In genomic region chr14:104689620-104690265, GRCh38 we compare ENCODE assay signal across 8 cellular contexts. TPM values are rescaled to one million over a fixed set of nuclear protein-coding genes. Genes with fewer than 3 reads are reported as not detected.
DNase-seq lines count a peak whose midpoint lies in the region; ATAC-seq and TF ChIP-seq lines count a peak whose summit lies in the region.

No MANE protein-coding gene starts in this region.

- 0% methylated on average over 30 of the region's 69 CpGs; no CpG with 5 or more reads in 1 of the 2 experiments for WGBS in IMR-90 (ENCODE audit: extremely low coverage in 2 of 2, insufficient read length in 1 of 2), 2 experiments
- WGBS in body of pancreas, 2 donors, result 1 to 20% methylated on average over 1 to 58 of the region's 69 CpGs
- 0% methylated on average over 23 of the region's 69 CpGs for WGBS in right lobe of liver (ENCODE audit: insufficient coverage, low coverage, low lambda C conversion rate, missing lambda C conversion rate)
- 1% methylated on average over 32 of the region's 69 CpGs; no CpG with 5 or more reads in 1 of the 2 donors for WGBS in transverse colon (ENCODE audit: low coverage in 1 of 2), 2 donors

- peaks cover 5% of the 10 kb centered on the region; the same call in 1 of the 2 replicates for H3K9me1 ChIP-seq in IMR-90 (ENCODE audit: insufficient read depth, low read length)

- H3K9me3 ChIP-seq in CD8-positive, alpha-beta T cell (ENCODE audit: low read length), result no peaks in the 10 kb centered on the region
- H3K9me3 ChIP-seq in IMR-90 (ENCODE audit: control insufficient read depth, insufficient read depth, low read length), result no peaks in the 10 kb centered on the region
- no peaks in the 10 kb centered on the region for H3K9me3 ChIP-seq in body of pancreas
- H3K9me3 ChIP-seq in right lobe of liver, result no peaks in the 10 kb centered on the region
- H3K9me3 ChIP-seq in transverse colon, result no peaks in the 10 kb centered on the region

- DNase-seq in CD8-positive, alpha-beta T cell, result no peak
- DNase-seq in IMR-90, result no peak
- no peak for DNase-seq in body of pancreas
- no peak for DNase-seq in right lobe of liver
- DNase-seq in transverse colon, result peak; percentile 34
- no peak for DNase-seq in stimulated activated naive CD4-positive, alpha-beta T cell (lab: John Stamatoyannopoulos, UW)
- no peak for DNase-seq in midbrain (lab: John Stamatoyannopoulos, UW)
- DNase-seq in G401 (ENCODE audit: low spot score), result no peak

- peaks cover 52% of the 10 kb centered on the region for H3K4me1 Mint-ChIP-seq in CD8-positive, alpha-beta T cell (ENCODE audit: low read depth)

- H3K18ac ChIP-seq in IMR-90 (ENCODE audit: low read depth, low read length), result peak overlapping the region; percentile 67; the same call in 1 of the 2 replicates

- H3K9me3 Mint-ChIP-seq in CD8-positive, alpha-beta T cell, result no peaks in the 10 kb centered on the region

- H4K5ac ChIP-seq in IMR-90 (ENCODE audit: low read depth, low read length), result peak overlapping the region; percentile 88; the same call in 1 of the 2 replicates

- peak overlapping the region; percentile 82 for H2AK5ac ChIP-seq in IMR-90 (ENCODE audit: low read depth, low read length)

- H3K4me2 ChIP-seq in IMR-90 (ENCODE audit: low read depth, low read length), result peak overlapping the region; percentile 87

- H3K23ac ChIP-seq in IMR-90 (ENCODE audit: low read depth, low read length), result peak overlapping the region; percentile 80; the same call in 1 of the 2 replicates

- in situ Hi-C loops in IMR-90 (cut with MboI; ENCODE audit: low sequenced_read_pairs) (no loop called here), transverse colon (cut with MboI; ENCODE audit: low pct_ligation_motif_present in 1 of 4, low pct_unique_long_range_greater_than_20kb in 1 of 4, low sequenced_read_pairs in 3 of 4) (no loop called here), G401 (cut with HindIII; ENCODE audit: low sequenced_read_pairs) (no loop called here)

- H3K27ac ChIP-seq in CD8-positive, alpha-beta T cell (ENCODE audit: low read depth, low read length), result peak overlapping the region; percentile 44
- H3K27ac ChIP-seq in IMR-90 (ENCODE audit: insufficient read depth, low read length) (peak overlapping the region; percentile 88), body of pancreas (peak overlapping the region; percentile 84 to 92 (median 90)), right lobe of liver (peak overlapping the region; percentile 56 to 89 (median 65)), transverse colon (peak overlapping the region; percentile 94 to 95 (median 94))

- no peak for TF ChIP-seq CTCF in CD8-positive, alpha-beta T cell (IDR thresholded peaks at IDR 0.05)
- no peak for TF ChIP-seq CTCF in IMR-90 (conservative IDR thresholded peaks at IDR 0.05; ENCODE audit: low read depth, low read length)
- no peak for TF ChIP-seq CTCF in body of pancreas (IDR thresholded peaks at IDR 0.05)
- peak in 1 of 4 donors; percentile 1 for TF ChIP-seq CTCF in right lobe of liver (IDR thresholded peaks at IDR 0.05)
- no peak for TF ChIP-seq CTCF in transverse colon (IDR thresholded peaks at IDR 0.05)

- no peak overlapping the region for H2BK15ac ChIP-seq in IMR-90 (ENCODE audit: low read depth, low read length)

- TF ChIP-seq POLR2A in IMR-90 (IDR thresholded peaks at IDR 0.05; ENCODE audit: low read depth, low read length) (peak; percentile 64; the same call in 1 of the 2 replicates), body of pancreas (IDR thresholded peaks at IDR 0.05) (peak in 2 of 3 donors; percentile 22 to 36), right lobe of liver (IDR thresholded peaks at IDR 0.05) (peak; percentile 72), transverse colon (IDR thresholded peaks at IDR 0.05) (peak; percentile 46)

- peak overlapping the region; percentile 88 for H3K14ac ChIP-seq in IMR-90 (replicated peaks; ENCODE audit: low read depth, low read length)

- intact Hi-C loops in CD8-positive, alpha-beta T cell (cut with DNase I, micrococcal nuclease), result no loop called here
- intact Hi-C loops in IMR-90 (cut with micrococcal nuclease) (loop anchor here (1.0 to 5.0 kb wide), 2 partner anchors 24 to 37 kb away; no protein-coding TSS in a partner anchor), body of pancreas (cut with DNase I) (no loop called here), right lobe of liver (cut with DNase I) (no loop called here), transverse colon (cut with DNase I; ENCODE audit: low total_unique reads) (no loop called here)

- H3K36me3 ChIP-seq in CD8-positive, alpha-beta T cell (ENCODE audit: insufficient read depth, low read length), result no peaks in the 10 kb centered on the region
- H3K36me3 ChIP-seq in IMR-90 (ENCODE audit: control insufficient read depth, insufficient read depth, low read length), result peaks cover 16% of the 10 kb centered on the region
- H3K36me3 ChIP-seq in body of pancreas (replicated peaks in 1 of 2; ENCODE audit: insufficient read depth in 1 of 2, low read depth in 2 of 2), result no peaks in the 10 kb centered on the region
- no peaks in the 10 kb centered on the region for H3K36me3 ChIP-seq in right lobe of liver
- no peaks in the 10 kb centered on the region for H3K36me3 ChIP-seq in transverse colon

- H3K4me3 Mint-ChIP-seq in CD8-positive, alpha-beta T cell, result peak overlapping the region; percentile 80

- H3K79me1 ChIP-seq in IMR-90 (ENCODE audit: low read depth in 1 of 2, low read length in 2 of 2), result peaks cover 0 to 33% of the 10 kb centered on the region in 2 experiments

- peaks cover 77% of the 10 kb centered on the region for H3K4me1 ChIP-seq in CD8-positive, alpha-beta T cell (ENCODE audit: insufficient read depth, low read length)
- peaks cover 38% of the 10 kb centered on the region for H3K4me1 ChIP-seq in IMR-90 (ENCODE audit: control insufficient read depth, insufficient read depth, low read length)
- peaks cover 43% of the 10 kb centered on the region for H3K4me1 ChIP-seq in body of pancreas
- H3K4me1 ChIP-seq in right lobe of liver, result peaks cover 0 to 60% (median 32%) of the 10 kb centered on the region in 4 donors
- peaks cover 31 to 72% (median 62%) of the 10 kb centered on the region in 4 donors for H3K4me1 ChIP-seq in transverse colon

- H3K4me3 ChIP-seq in CD8-positive, alpha-beta T cell (ENCODE audit: low read depth, low read length), result peak overlapping the region; percentile 78
- H3K4me3 ChIP-seq in IMR-90 (ENCODE audit: insufficient read depth, low read depth, low read length) (peak overlapping the region; percentile 100), body of pancreas (peak overlapping the region; percentile 50 to 70), right lobe of liver (peak overlapping the region; percentile 77 to 96 (median 94)), transverse colon (peak overlapping the region; percentile 85 to 92 (median 89))

- H3K27ac Mint-ChIP-seq in CD8-positive, alpha-beta T cell, result no peak overlapping the region

- no peak for TF ChIP-seq RAD21 in IMR-90 (IDR thresholded peaks at IDR 0.05; ENCODE audit: low read length)

- no peaks in the 10 kb centered on the region for H3K27me3 ChIP-seq in CD8-positive, alpha-beta T cell (ENCODE audit: insufficient read depth, low read length)
- H3K27me3 ChIP-seq in IMR-90 (ENCODE audit: control insufficient read depth, insufficient read depth, low read length) (no peaks in the 10 kb centered on the region), body of pancreas (no peaks in the 10 kb centered on the region), right lobe of liver (no peaks in the 10 kb centered on the region), transverse colon (no peaks in the 10 kb centered on the region)

- BruUV-seq in IMR-90 (replicated peaks; lab: Mats Ljungman, UMichigan), result no TSS peak

- no peaks in the 10 kb centered on the region for H3K36me3 Mint-ChIP-seq in CD8-positive, alpha-beta T cell

- peak overlapping the region; percentile 96 for H4K91ac ChIP-seq in IMR-90 (ENCODE audit: insufficient read depth, low read depth, low read length)

- H4K20me1 ChIP-seq in IMR-90 (ENCODE audit: insufficient read depth, low read length), result peaks cover 47% of the 10 kb centered on the region

- peak overlapping the region; percentile 71 for H2BK5ac ChIP-seq in IMR-90 (ENCODE audit: low read depth, low read length, poor library complexity, severe bottlenecking)

- H2BK120ac ChIP-seq in IMR-90 (ENCODE audit: low read depth, low read length), result peak overlapping the region; percentile 2; the same call in 1 of the 2 replicates

- CTCF ChIA-PET in CD8-positive, alpha-beta T cell (lab: Charles Lee), result interaction anchor here (0.5 to 2.7 kb wide), 3 partner anchors 17 to 923 kb away, joined by 3 to 8 read pairs (median 3); no protein-coding TSS in a partner anchor
- CTCF ChIA-PET in IMR-90 (lab: Yijun Ruan, JAX), result no interaction called here

- H3K27me3 Mint-ChIP-seq in CD8-positive, alpha-beta T cell (ENCODE audit: low read depth), result no peaks in the 10 kb centered on the region

- POLR2A ChIA-PET in CD8-positive, alpha-beta T cell (lab: Charles Lee), result interaction anchor here (2.0 kb wide), 1 partner anchor 12 kb away, joined by 7 read pairs; no protein-coding TSS in a partner anchor
- POLR2A ChIA-PET in IMR-90 (lab: Charles Lee; ENCODE audit: unreplicated experiment), result no interaction called here

- peak overlapping the region; percentile 83 to 90; a peak in 2 of 4 replicates for H4K8ac ChIP-seq in IMR-90 (ENCODE audit: low read depth in 2 of 2, low read length in 2 of 2)

- dilution Hi-C loops in IMR-90 (cut with HindIII; ENCODE audit: low sequenced_read_pairs, unreplicated experiment), result no loop called here

- H3K56ac ChIP-seq in IMR-90 (ENCODE audit: extremely low read depth, insufficient read depth, low read length), result peak overlapping the region; percentile 61

- H3K9ac ChIP-seq in IMR-90 (ENCODE audit: low read depth, low read length), result peak overlapping the region; percentile 98

- peak; percentile 21 for ATAC-seq in CD8-positive, alpha-beta T cell
- ATAC-seq in IMR-90 (ENCODE audit: low read depth) (peak; percentile 45), body of pancreas (peak; percentile 2), right lobe of liver (no peak)

- H3K4ac ChIP-seq in IMR-90 (ENCODE audit: low read depth, low read length), result peak overlapping the region; percentile 95

- peak overlapping the region; percentile 99 for H2AK9ac ChIP-seq in IMR-90 (replicated peaks; ENCODE audit: low read depth, low read length, poor library complexity)

- no peak for TF ChIP-seq EP300 in transverse colon (IDR thresholded peaks at IDR 0.05; ENCODE audit: low read depth)

- no peak overlapping the region for H2BK20ac ChIP-seq in IMR-90 (ENCODE audit: low read depth, low read length)

- H2AFZ ChIP-seq in IMR-90 (replicated peaks; ENCODE audit: low read length, poor library complexity), result peak overlapping the region; percentile 90

RNA-seq across cellular contexts. Expression of gene INF2, which starts 0.3 kb away (rescaled TPM):
- total RNA-seq in CD8-positive, alpha-beta T cell, result 10 to 100 TPM; 42.2 to 49.1 TPM
- 16.8 and 20.0 TPM in 2 replicates for total RNA-seq in IMR-90 (2012; rRNA removed)
- polyA plus RNA-seq in IMR-90 (2012; rRNA removed), result 62.1 and 76.2 TPM in 2 replicates
- polyA plus RNA-seq in IMR-90 (2012; cell fraction: cytosol; rRNA removed), result 39.3 and 68.1 TPM in 2 replicates
- 179 and 366 TPM in 2 replicates for polyA plus RNA-seq in IMR-90 (2012; cell fraction: nucleus; rRNA removed; ENCODE audit: low replicate concordance)
- 10 to 100 TPM; 46.2 to 90.3 TPM for total RNA-seq in body of pancreas
- 10 to 100 TPM; 47.5 to 98.2 (median 71.4) TPM for total RNA-seq in right lobe of liver
- 100 to 1,000 TPM; 187 to 510 (median 205) TPM for total RNA-seq in transverse colon
- 30.3 and 31.3 TPM in 2 replicates for total RNA-seq in G401 (2014; rRNA removed; shearing (Covaris generic))

RNA-seq across cellular contexts. Expression of gene ADSS1, which starts 34.3 kb away (rescaled TPM):
- total RNA-seq in CD8-positive, alpha-beta T cell, result 1 to 10 TPM; 2.4 to 3.5 TPM
- total RNA-seq in IMR-90 (2012; rRNA removed) (1.8 and 2.5 TPM in 2 replicates), body of pancreas (1 to 10 TPM; 4.0 to 4.7 TPM), right lobe of liver (10 to 100 TPM in 5 of 6 experiments, 1 to 10 TPM in 1; 8.1 to 50.5 (median 36.8) TPM), transverse colon (10 to 100 TPM in 1 of 4 donors, 1 to 10 TPM in 2, not detected in 1; 4.4 to 11.3 (median 7.1) TPM)
- polyA plus RNA-seq in IMR-90 (2012; rRNA removed), result 3.9 and 5.2 TPM in 2 replicates
- polyA plus RNA-seq in IMR-90 (2012; cell fraction: cytosol; rRNA removed), result 5.9 and 6.5 TPM in 2 replicates
- polyA plus RNA-seq in IMR-90 (2012; cell fraction: nucleus; rRNA removed; ENCODE audit: low replicate concordance), result 28.6 and 32.1 TPM in 2 replicates
- total RNA-seq in G401 (2014; rRNA removed; shearing (Covaris generic)), result 18.3 and 19.5 TPM in 2 replicates

Comparison
In these comparisons a context has a peak if more than half of its experiments do, and no peak if none do; other contexts are left out.
1. ATAC-seq: peak in CD8-positive, alpha-beta T cell (single experiment), IMR-90 (single experiment) and body of pancreas (single experiment); none in right lobe of liver (0 of 4).
2. H3K27ac ChIP-seq: peak in every context shown above with its lines; median percentile 94 in transverse colon; 90 in body of pancreas; 88 in IMR-90; 65 in right lobe of liver; 44 in CD8-positive, alpha-beta T cell.
3. Peak in every context shown above with its lines, with median percentiles within 50 percentile points of each other: H3K4me3 ChIP-seq and POLR2A ChIP-seq.